Comparison of ENCODE assay signal across 18 cellular contexts in genomic region chr22:25090225-25090651, GRCh38.
"Had no signal": no experiment of that assay in that cellular context is flagged by ENCODE, and none has a peak within 500 bp of the region (broad histone marks: within the 10 kb centered on the region; RNA-seq: fewer than 3 reads in every experiment).

No MANE protein-coding gene starts in this region.

- H3K9me3 Mint-ChIP-seq: activated CD4-positive, alpha-beta T cell treated with anti-CD3 and anti-CD28 coated beads, Interleukin-2, amount 10 ng/mL, durations not matched to agents 24 days and 14 days; activated T-cell treated with anti-CD3 and anti-CD28 coated beads, Interleukin-2, amount 50 U/mL, for 4 hours; dendritic cell treated with granulocyte-macrophage colony-stimulating factor and Interleukin-4, amounts not matched to agents 40 ng/mL and 50 ng/mL, for 4 days; nephron progenitor cell; stimulated activated memory B cell treated with anti-CD40 and anti-IgM and Interleukin-4, amounts not matched to agents 10 μg/mL and 1 μg/mL and 100 μg/mL, for 72 hours had no signal

- H3K27ac Mint-ChIP-seq: dendritic cell treated with granulocyte-macrophage colony-stimulating factor and Interleukin-4, amounts not matched to agents 40 ng/mL and 50 ng/mL, for 4 days; stimulated activated memory B cell treated with anti-CD40 and anti-IgM and Interleukin-4, amounts not matched to agents 10 μg/mL and 1 μg/mL and 100 μg/mL, for 72 hours had no signal

- H3K36me3 ChIP-seq: breast epithelium, SJCRH30, upper lobe of right lung had no signal

- ATAC-seq: activated T-cell treated with anti-CD3 and anti-CD28 coated beads, Interleukin-2, amount 50 U/mL, for 4 hours; sciatic nerve; stimulated activated memory B cell treated with anti-CD40 and anti-IgM and Interleukin-4, amounts not matched to agents 10 μg/mL and 1 μg/mL and 100 μg/mL, for 72 hours; upper lobe of right lung had no signal

- H3K36me3 Mint-ChIP-seq: stimulated activated memory B cell treated with anti-CD40 and anti-IgM and Interleukin-4, amounts not matched to agents 10 μg/mL and 1 μg/mL and 100 μg/mL, for 72 hours had no signal

- H3K27me3 ChIP-seq: breast epithelium, SJCRH30, testis, upper lobe of right lung had no signal

- H3K27me3 Mint-ChIP-seq: activated CD4-positive, alpha-beta T cell treated with anti-CD3 and anti-CD28 coated beads, Interleukin-2, amount 10 ng/mL, durations not matched to agents 24 days and 14 days had no signal

- H3K4me3 Mint-ChIP-seq: activated CD4-positive, alpha-beta T cell treated with anti-CD3 and anti-CD28 coated beads, Interleukin-2, amount 10 ng/mL, durations not matched to agents 24 days and 14 days; activated T-cell treated with anti-CD3 and anti-CD28 coated beads, Interleukin-2, amount 50 U/mL, for 4 hours; dendritic cell treated with granulocyte-macrophage colony-stimulating factor and Interleukin-4, amounts not matched to agents 40 ng/mL and 50 ng/mL, for 4 days; nephron progenitor cell; stimulated activated memory B cell treated with anti-CD40 and anti-IgM and Interleukin-4, amounts not matched to agents 10 μg/mL and 1 μg/mL and 100 μg/mL, for 72 hours had no signal

- H3K9me3 ChIP-seq: breast epithelium, SJCRH30, testis, upper lobe of right lung had no signal

- H3K4me1 ChIP-seq: breast epithelium had no signal

- H3K27ac ChIP-seq: breast epithelium, SJCRH30, testis had no signal

- H3K4me3 ChIP-seq: breast epithelium, SJCRH30, testis, upper lobe of right lung had no signal

- DNase-seq: activated CD4-positive, alpha-beta T cell treated with anti-CD3 and anti-CD28 coated beads, Interleukin-2, amount 10 ng/mL, durations not matched to agents 24 days and 14 days; activated CD8-positive, alpha-beta memory T cell treated with anti-CD3 and anti-CD28 coated beads, Interleukin-2, amount 50 U/mL, for 4 hours; activated gamma-delta T cell treated with Interleukin-2 at 50 U/mL for 16 hours; activated T-cell treated with anti-CD3 and anti-CD28 coated beads, Interleukin-2, amount 50 U/mL, for 4 hours; cerebellar nuclear complex; effector memory CD4-positive, alpha-beta T cell; foreskin fibroblast; hypothalamus; nephron progenitor cell; SJCRH30; stimulated activated CD4-positive, alpha-beta T cell treated with anti-CD3 and anti-CD28 coated beads, Interleukin-4, amount 100 ng/mL, for 4 hours; T-helper 2 cell; testis; upper lobe of right lung had no signal
